In the genomic region with DNA sequence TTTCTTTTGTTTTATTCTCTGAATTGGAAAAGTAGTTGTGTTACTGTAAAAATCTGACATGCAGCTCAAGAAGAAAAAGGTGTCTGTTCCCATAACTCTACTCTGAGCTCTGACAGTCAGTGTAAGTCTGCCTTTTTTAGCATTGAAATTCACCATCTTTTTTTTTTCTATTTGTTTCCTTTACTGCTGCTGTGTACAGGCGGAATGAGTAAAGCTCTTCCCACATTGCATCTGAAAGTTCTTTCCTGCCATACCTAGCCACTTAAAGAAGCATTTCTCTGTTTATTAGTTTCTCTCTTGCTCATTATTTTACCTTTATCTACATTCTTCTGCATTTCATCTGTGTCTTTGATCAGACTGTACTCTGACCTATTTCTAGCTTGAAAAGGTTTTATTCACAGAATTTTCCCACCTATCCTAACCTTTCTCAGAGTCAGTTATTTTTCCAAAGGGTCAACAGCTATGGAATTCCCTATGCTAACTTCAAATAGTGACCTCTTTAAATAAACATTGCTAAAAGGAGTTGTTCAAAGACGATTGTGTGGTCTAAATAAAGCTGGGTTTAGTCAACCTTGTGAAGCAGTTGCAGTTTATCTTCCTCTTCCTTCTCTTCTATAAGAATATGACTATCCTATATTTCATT, we compare ENCODE assay signal across 1 cellular context.
A peak's percentile ranks its signal among the peaks of the same experiment; 100 is the strongest.
TF ChIP-seq lines count a peak whose summit lies in the region.

No MANE protein-coding gene starts in this region.

TF ChIP-seq in HepG2, 621 proteins besides CTCF, POLR2A, EP300 and RAD21 (continued from another document and continues in another):
- TF ChIP-seq, protein P1, sequence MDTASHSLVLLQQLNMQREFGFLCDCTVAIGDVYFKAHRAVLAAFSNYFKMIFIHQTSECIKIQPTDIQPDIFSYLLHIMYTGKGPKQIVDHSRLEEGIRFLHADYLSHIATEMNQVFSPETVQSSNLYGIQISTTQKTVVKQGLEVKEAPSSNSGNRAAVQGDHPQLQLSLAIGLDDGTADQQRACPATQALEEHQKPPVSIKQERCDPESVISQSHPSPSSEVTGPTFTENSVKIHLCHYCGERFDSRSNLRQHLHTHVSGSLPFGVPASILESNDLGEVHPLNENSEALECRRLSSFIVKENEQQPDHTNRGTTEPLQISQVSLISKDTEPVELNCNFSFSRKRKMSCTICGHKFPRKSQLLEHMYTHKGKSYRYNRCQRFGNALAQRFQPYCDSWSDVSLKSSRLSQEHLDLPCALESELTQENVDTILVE (CRISPR knock-in tag; IDR thresholded peaks at IDR 0.05), result peak; percentile 60
- peak; percentile 91 for TF ChIP-seq RCOR2 (CRISPR knock-in tag; IDR thresholded peaks at IDR 0.05)
- TF ChIP-seq GATA4 (IDR thresholded peaks at IDR 0.05; ENCODE audit: borderline replicate concordance, low read depth), result peak; percentile 91; the same call in 1 of the 2 replicates
- peak; percentile 87; the same call in 1 of the 2 replicates for TF ChIP-seq NR2C2 (CRISPR knock-in tag; IDR thresholded peaks at IDR 0.05; ENCODE audit: borderline replicate concordance)
- TF ChIP-seq EEA1 (CRISPR knock-in tag; IDR thresholded peaks at IDR 0.05; ENCODE audit: borderline replicate concordance), result no peak
- peak; percentile 87; the same call in 1 of the 2 replicates for TF ChIP-seq EHMT2 (IDR thresholded peaks at IDR 0.05; ENCODE audit: borderline replicate concordance, low read depth, low read length)
- no peak for TF ChIP-seq CBFB (CRISPR knock-in tag; IDR thresholded peaks at IDR 0.05)
- TF ChIP-seq GFI1 (CRISPR knock-in tag; IDR thresholded peaks at IDR 0.05; ENCODE audit: borderline replicate concordance), result peak; percentile 82
- TF ChIP-seq KLF16 (CRISPR knock-in tag; IDR thresholded peaks at IDR 0.05), result peak in 1 of 2 experiments; percentile 70; a peak in 1 of 4 replicates
- TF ChIP-seq PPARG (CRISPR knock-in tag; conservative IDR thresholded peaks at IDR 0.05), result peak; percentile 96
- TF ChIP-seq HNF4G (IDR thresholded peaks at IDR 0.05; ENCODE audit: borderline replicate concordance, low read depth, low read length), result peak; percentile 76
- TF ChIP-seq HNF4G (CRISPR knock-in tag; IDR thresholded peaks at IDR 0.05; ENCODE audit: borderline replicate concordance, low read depth), result no peak
- TF ChIP-seq, protein P2, sequence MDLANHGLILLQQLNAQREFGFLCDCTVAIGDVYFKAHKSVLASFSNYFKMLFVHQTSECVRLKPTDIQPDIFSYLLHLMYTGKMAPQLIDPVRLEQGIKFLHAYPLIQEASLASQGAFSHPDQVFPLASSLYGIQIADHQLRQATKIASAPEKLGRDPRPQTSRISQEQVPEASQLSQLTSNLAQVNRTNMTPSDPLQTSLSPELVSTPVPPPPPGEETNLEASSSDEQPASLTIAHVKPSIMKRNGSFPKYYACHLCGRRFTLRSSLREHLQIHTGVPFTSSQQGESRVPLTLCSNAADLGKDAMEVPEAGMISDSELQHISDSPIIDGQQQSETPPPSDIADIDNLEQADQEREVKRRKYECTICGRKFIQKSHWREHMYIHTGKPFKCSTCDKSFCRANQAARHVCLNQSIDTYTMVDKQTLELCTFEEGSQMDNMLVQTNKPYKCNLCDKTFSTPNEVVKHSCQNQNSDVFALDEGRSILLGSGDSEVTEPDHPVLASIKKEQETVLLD (CRISPR knock-in tag; IDR thresholded peaks at IDR 0.05; ENCODE audit: low read depth), result no peak
- TF ChIP-seq SIX1 (CRISPR knock-in tag; IDR thresholded peaks at IDR 0.05; ENCODE audit: borderline replicate concordance), result peak; percentile 89
- TF ChIP-seq, protein P3, sequence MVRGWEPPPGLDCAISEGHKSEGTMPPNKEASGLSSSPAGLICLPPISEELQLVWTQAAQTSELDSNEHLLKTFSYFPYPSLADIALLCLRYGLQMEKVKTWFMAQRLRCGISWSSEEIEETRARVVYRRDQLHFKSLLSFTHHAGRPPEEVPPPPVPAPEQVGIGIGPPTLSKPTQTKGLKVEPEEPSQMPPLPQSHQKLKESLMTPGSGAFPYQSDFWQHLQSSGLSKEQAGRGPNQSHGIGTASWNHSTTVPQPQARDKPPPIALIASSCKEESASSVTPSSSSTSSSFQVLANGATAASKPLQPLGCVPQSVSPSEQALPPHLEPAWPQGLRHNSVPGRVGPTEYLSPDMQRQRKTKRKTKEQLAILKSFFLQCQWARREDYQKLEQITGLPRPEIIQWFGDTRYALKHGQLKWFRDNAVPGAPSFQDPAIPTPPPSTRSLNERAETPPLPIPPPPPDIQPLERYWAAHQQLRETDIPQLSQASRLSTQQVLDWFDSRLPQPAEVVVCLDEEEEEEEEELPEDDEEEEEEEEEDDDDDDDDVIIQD (CRISPR knock-in tag; IDR thresholded peaks at IDR 0.05; ENCODE audit: low read depth), result peak; percentile 100
- TF ChIP-seq TOE1 (CRISPR knock-in tag; IDR thresholded peaks at IDR 0.05), result peak; percentile 76; the same call in 1 of the 2 replicates
- TF ChIP-seq ZNF792 (CRISPR knock-in tag; IDR thresholded peaks at IDR 0.05), result peak; percentile 40; the same call in 1 of the 2 replicates
- TF ChIP-seq SNAPC2 (CRISPR knock-in tag; IDR thresholded peaks at IDR 0.05), result peak; percentile 62; the same call in 1 of the 2 replicates
- TF ChIP-seq, protein P4, sequence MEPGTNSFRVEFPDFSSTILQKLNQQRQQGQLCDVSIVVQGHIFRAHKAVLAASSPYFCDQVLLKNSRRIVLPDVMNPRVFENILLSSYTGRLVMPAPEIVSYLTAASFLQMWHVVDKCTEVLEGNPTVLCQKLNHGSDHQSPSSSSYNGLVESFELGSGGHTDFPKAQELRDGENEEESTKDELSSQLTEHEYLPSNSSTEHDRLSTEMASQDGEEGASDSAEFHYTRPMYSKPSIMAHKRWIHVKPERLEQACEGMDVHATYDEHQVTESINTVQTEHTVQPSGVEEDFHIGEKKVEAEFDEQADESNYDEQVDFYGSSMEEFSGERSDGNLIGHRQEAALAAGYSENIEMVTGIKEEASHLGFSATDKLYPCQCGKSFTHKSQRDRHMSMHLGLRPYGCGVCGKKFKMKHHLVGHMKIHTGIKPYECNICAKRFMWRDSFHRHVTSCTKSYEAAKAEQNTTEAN (CRISPR knock-in tag; conservative IDR thresholded peaks at IDR 0.05), result peak; percentile 88
- TF ChIP-seq, protein P5, sequence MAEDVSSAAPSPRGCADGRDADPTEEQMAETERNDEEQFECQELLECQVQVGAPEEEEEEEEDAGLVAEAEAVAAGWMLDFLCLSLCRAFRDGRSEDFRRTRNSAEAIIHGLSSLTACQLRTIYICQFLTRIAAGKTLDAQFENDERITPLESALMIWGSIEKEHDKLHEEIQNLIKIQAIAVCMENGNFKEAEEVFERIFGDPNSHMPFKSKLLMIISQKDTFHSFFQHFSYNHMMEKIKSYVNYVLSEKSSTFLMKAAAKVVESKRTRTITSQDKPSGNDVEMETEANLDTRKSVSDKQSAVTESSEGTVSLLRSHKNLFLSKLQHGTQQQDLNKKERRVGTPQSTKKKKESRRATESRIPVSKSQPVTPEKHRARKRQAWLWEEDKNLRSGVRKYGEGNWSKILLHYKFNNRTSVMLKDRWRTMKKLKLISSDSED (CRISPR knock-in tag; IDR thresholded peaks at IDR 0.05), result no peak
- TF ChIP-seq MIXL1 (CRISPR knock-in tag; IDR thresholded peaks at IDR 0.05), result peak; percentile 83
- peak; percentile 98 for TF ChIP-seq GATAD2A (CRISPR knock-in tag; IDR thresholded peaks at IDR 0.05)
- TF ChIP-seq, protein P6, sequence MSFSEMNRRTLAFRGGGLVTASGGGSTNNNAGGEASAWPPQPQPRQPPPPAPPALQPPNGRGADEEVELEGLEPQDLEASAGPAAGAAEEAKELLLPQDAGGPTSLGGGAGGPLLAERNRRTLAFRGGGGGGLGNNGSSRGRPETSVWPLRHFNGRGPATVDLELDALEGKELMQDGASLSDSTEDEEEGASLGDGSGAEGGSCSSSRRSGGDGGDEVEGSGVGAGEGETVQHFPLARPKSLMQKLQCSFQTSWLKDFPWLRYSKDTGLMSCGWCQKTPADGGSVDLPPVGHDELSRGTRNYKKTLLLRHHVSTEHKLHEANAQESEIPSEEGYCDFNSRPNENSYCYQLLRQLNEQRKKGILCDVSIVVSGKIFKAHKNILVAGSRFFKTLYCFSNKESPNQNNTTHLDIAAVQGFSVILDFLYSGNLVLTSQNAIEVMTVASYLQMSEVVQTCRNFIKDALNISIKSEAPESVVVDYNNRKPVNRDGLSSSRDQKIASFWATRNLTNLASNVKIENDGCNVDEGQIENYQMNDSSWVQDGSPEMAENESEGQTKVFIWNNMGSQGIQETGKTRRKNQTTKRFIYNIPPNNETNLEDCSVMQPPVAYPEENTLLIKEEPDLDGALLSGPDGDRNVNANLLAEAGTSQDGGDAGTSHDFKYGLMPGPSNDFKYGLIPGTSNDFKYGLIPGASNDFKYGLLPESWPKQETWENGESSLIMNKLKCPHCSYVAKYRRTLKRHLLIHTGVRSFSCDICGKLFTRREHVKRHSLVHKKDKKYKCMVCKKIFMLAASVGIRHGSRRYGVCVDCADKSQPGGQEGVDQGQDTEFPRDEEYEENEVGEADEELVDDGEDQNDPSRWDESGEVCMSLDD (CRISPR knock-in tag; IDR thresholded peaks at IDR 0.05; ENCODE audit: borderline replicate concordance), result no peak
- TF ChIP-seq SMARCC2 (IDR thresholded peaks at IDR 0.05), result peak; percentile 81
- 0 out of 2 replicates have a peak, but pooled peaks have one; percentile 43 for TF ChIP-seq KMT2B (CRISPR knock-in tag; IDR thresholded peaks at IDR 0.05)
- TF ChIP-seq, protein P7, sequence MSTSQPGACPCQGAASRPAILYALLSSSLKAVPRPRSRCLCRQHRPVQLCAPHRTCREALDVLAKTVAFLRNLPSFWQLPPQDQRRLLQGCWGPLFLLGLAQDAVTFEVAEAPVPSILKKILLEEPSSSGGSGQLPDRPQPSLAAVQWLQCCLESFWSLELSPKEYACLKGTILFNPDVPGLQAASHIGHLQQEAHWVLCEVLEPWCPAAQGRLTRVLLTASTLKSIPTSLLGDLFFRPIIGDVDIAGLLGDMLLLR (CRISPR knock-in tag; IDR thresholded peaks at IDR 0.05), result no peak
- peak; percentile 80; the same call in 1 of the 2 replicates for TF ChIP-seq SP5 (CRISPR knock-in tag; IDR thresholded peaks at IDR 0.05; ENCODE audit: borderline replicate concordance, low read depth)
- no peak for TF ChIP-seq EED (CRISPR knock-in tag; IDR thresholded peaks at IDR 0.05)
- peak; percentile 64; the same call in 1 of the 2 replicates for TF ChIP-seq ZMAT3 (CRISPR knock-in tag; conservative IDR thresholded peaks at IDR 0.05)
- peak; percentile 19; the same call in 1 of the 2 replicates for TF ChIP-seq KLF11 (CRISPR knock-in tag; IDR thresholded peaks at IDR 0.05)
- TF ChIP-seq IRF2 (CRISPR knock-in tag; IDR thresholded peaks at IDR 0.05), result peak; percentile 68; the same call in 1 of the 2 replicates
- TF ChIP-seq, protein P8, sequence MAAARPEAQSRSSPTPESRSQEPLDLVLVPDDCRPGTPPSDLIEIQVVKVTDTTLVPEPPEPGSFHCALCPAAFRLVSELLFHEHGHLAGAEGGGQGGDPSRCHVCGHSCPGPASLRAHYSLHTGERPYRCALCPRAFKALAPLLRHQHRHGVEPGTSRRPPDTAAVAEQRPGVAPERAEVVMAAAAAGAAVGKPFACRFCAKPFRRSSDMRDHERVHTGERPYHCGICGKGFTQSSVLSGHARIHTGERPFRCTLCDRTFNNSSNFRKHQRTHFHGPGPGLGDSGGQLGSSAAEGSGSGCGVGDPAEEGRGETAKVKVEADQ (CRISPR knock-in tag; IDR thresholded peaks at IDR 0.05; ENCODE audit: borderline replicate concordance), result 0 out of 2 replicates have a peak, but pooled peaks have one; percentile 59
- no peak for TF ChIP-seq ZNF616 (CRISPR knock-in tag; IDR thresholded peaks at IDR 0.05; ENCODE audit: low read depth)
- TF ChIP-seq CEBPB (IDR thresholded peaks at IDR 0.05; ENCODE audit: borderline replicate concordance, low read depth, low read length), result peak; percentile 12; the same call in 1 of the 2 replicates
- no peak for TF ChIP-seq SOX6 (IDR thresholded peaks at IDR 0.05)
- TF ChIP-seq SOX6 (CRISPR knock-in tag; IDR thresholded peaks at IDR 0.05), result peak; percentile 95
- TF ChIP-seq DPF2 (CRISPR knock-in tag; IDR thresholded peaks at IDR 0.05; ENCODE audit: borderline replicate concordance, low read depth), result peak; percentile 81; the same call in 1 of the 2 replicates
- TF ChIP-seq GABPA (IDR thresholded peaks at IDR 0.05; ENCODE audit: low read depth, low read length), result no peak
- TF ChIP-seq GABPA (CRISPR knock-in tag; IDR thresholded peaks at IDR 0.05; ENCODE audit: low read depth), result 0 out of 2 replicates have a peak, but pooled peaks have one; percentile 28
- TF ChIP-seq FOXO1 (CRISPR knock-in tag; IDR thresholded peaks at IDR 0.05), result peak; percentile 92
- peak; percentile 85; the same call in 1 of the 2 replicates for TF ChIP-seq CHD4 (IDR thresholded peaks at IDR 0.05; ENCODE audit: borderline replicate concordance, low read length)
- TF ChIP-seq ZNF101 (CRISPR knock-in tag; IDR thresholded peaks at IDR 0.05; ENCODE audit: borderline replicate concordance, low read depth), result 0 out of 2 replicates have a peak, but pooled peaks have one; percentile 37
- peak; percentile 81; the same call in 1 of the 2 replicates for TF ChIP-seq ZMYM4 (CRISPR knock-in tag; IDR thresholded peaks at IDR 0.05)
- peak; percentile 80; the same call in 1 of the 2 replicates for TF ChIP-seq SMYD3 (CRISPR knock-in tag; IDR thresholded peaks at IDR 0.05)
- no peak for TF ChIP-seq CREB1 (IDR thresholded peaks at IDR 0.05)
- peak; percentile 87 for TF ChIP-seq CREB1 (CRISPR knock-in tag; IDR thresholded peaks at IDR 0.05)
- TF ChIP-seq ETV5 (CRISPR knock-in tag; IDR thresholded peaks at IDR 0.05; ENCODE audit: borderline replicate concordance), result peak; percentile 40; the same call in 1 of the 2 replicates
- 0 out of 2 replicates have a peak, but pooled peaks have one; percentile 60 for TF ChIP-seq ZNF337 (CRISPR knock-in tag; IDR thresholded peaks at IDR 0.05; ENCODE audit: borderline replicate concordance, low read depth)
- peak; percentile 97 for TF ChIP-seq TBX3 (IDR thresholded peaks at IDR 0.05; ENCODE audit: borderline replicate concordance)
- peak; percentile 98 for TF ChIP-seq HMG20A (CRISPR knock-in tag; IDR thresholded peaks at IDR 0.05; ENCODE audit: borderline replicate concordance)
